In the genomic region with DNA sequence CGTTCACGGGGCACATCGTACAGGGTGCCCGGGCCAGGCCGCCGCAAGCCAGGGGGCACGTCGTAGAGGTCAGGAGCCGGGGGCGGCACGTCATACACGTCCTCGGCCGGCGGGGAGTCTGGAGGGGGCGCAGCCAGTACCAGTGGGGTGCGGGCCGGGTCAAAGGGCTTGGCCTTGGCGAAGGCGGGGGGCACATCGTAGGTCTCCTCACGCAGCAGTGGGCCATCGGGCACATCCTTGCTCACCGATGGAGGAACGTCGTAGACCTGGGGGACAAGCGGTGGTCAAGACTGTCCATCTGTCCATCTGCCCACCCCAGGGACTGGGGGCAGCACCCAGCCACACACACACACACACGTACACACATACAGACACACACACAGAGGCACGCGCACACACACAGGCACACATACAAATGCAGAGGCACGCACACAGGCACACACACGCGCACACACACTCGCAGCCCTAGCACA, we compare ENCODE assay signal across 27 cellular contexts. TPM values are rescaled to one million over a fixed set of nuclear protein-coding genes. Genes with fewer than 3 reads are reported as not detected.
DNase-seq lines count a peak whose midpoint lies in the region; ATAC-seq and TF ChIP-seq lines count a peak whose summit lies in the region.
"Had no signal": no experiment of that assay in that cellular context is flagged by ENCODE, and none has a peak within 500 bp of the region (broad histone marks: within the 10 kb centered on the region; RNA-seq: fewer than 3 reads in every experiment).

No MANE protein-coding gene starts in this region.

- no peak overlapping the region for H3K4me3 ChIP-seq in cardiac muscle cell
- H3K4me3 ChIP-seq in dorsolateral prefrontal cortex: no peak overlapping the region
- H3K4me3 ChIP-seq: SJSA1, transverse colon had no signal

- H3K27ac Mint-ChIP-seq in nephron (peak overlapping the region in 2 of 3 experiments; percentile 32 to 36), type B pancreatic cell (peak overlapping the region; percentile 68), T-helper 17 cell (no peak overlapping the region)
- H3K27ac Mint-ChIP-seq: activated CD4-positive, alpha-beta T cell treated with anti-CD3 and anti-CD28 coated beads for 36 hours; activated T-cell treated with anti-CD3 and anti-CD28 coated beads, Interleukin-2, amount 50 U/mL, for 24 hours; CD4-positive, alpha-beta T cell; stimulated activated naive CD8-positive, alpha-beta T cell treated with anti-CD3 and anti-CD28 coated beads, Interleukin-15, Interleukin-2, amounts not matched to agents 100 ng/mL and 50 ng/mL, for 24 hours; T-helper 1 cell treated with Interleukin-12 subunit alpha and Interleukin-12 subunit beta and Interleukin-4 antibody, amounts not matched to agents 30 μg/mL and 1 μg/mL, for 36 hours had no signal

- H3K36me3 Mint-ChIP-seq in nephron (ENCODE audit: low read depth) (peaks cover 36% of the 10 kb centered on the region), type B pancreatic cell (peaks cover 12% of the 10 kb centered on the region), T-helper 17 cell (ENCODE audit: low read depth) (no peaks in the 10 kb centered on the region)

- peaks cover 34% of the 10 kb centered on the region for H3K4me1 Mint-ChIP-seq in nephron
- H3K4me1 Mint-ChIP-seq in type B pancreatic cell (ENCODE audit: unreplicated experiment): peaks cover 15% of the 10 kb centered on the region
- peaks cover 9% of the 10 kb centered on the region for H3K4me1 Mint-ChIP-seq in T-helper 17 cell

- H3K36me3 ChIP-seq in cardiac muscle cell: peaks cover 22% of the 10 kb centered on the region

- ATAC-seq in Right ventricle myocardium inferior (no peak), T-helper 17 cell (no peak)
- ATAC-seq: Panc1 had no signal

- intact Hi-C loops in Right ventricle myocardium inferior (cut with DNase I): loop anchor here (2.0 kb wide), 1 partner anchor 149 kb away; no protein-coding TSS in a partner anchor
- intact Hi-C loops in dorsolateral prefrontal cortex (cut with DNase I): loop anchor here (2.0 to 10.0 kb wide), 6 partner anchors 15 to 229 kb away; a partner anchor contains a TSS

- peak overlapping the region; percentile 95 for H3K27ac ChIP-seq in cardiac muscle cell
- peak overlapping the region in 56 of 59 donors; percentile 58 to 100 (median 96) for H3K27ac ChIP-seq in dorsolateral prefrontal cortex
- H3K27ac ChIP-seq: 22Rv1, SJSA1, transverse colon had no signal

- H3K27me3 Mint-ChIP-seq in nephron (ENCODE audit: low read depth): peaks cover 3% of the 10 kb centered on the region
- H3K27me3 Mint-ChIP-seq in type B pancreatic cell: no peaks in the 10 kb centered on the region
- no peaks in the 10 kb centered on the region for H3K27me3 Mint-ChIP-seq in T-helper 17 cell
- H3K27me3 Mint-ChIP-seq: activated CD4-positive, alpha-beta T cell treated with anti-CD3 and anti-CD28 coated beads for 36 hours; activated T-cell treated with anti-CD3 and anti-CD28 coated beads, Interleukin-2, amount 50 U/mL, for 24 hours; CD4-positive, alpha-beta T cell had no signal

- H3K4me3 Mint-ChIP-seq in nephron (no peak overlapping the region), type B pancreatic cell (no peak overlapping the region), T-helper 17 cell (no peak overlapping the region)
- H3K4me3 Mint-ChIP-seq: activated CD4-positive, alpha-beta T cell treated with anti-CD3 and anti-CD28 coated beads for 36 hours; activated T-cell treated with anti-CD3 and anti-CD28 coated beads, Interleukin-2, amount 50 U/mL, for 24 hours; CD4-positive, alpha-beta T cell; stimulated activated naive CD8-positive, alpha-beta T cell treated with anti-CD3 and anti-CD28 coated beads, Interleukin-15, Interleukin-2, amounts not matched to agents 100 ng/mL and 50 ng/mL, for 24 hours; T-helper 1 cell treated with Interleukin-12 subunit alpha and Interleukin-12 subunit beta and Interleukin-4 antibody, amounts not matched to agents 30 μg/mL and 1 μg/mL, for 36 hours had no signal

- H3K9me3 Mint-ChIP-seq in nephron: no peaks in the 10 kb centered on the region
- H3K9me3 Mint-ChIP-seq in type B pancreatic cell: no peaks in the 10 kb centered on the region
- H3K9me3 Mint-ChIP-seq: activated T-cell treated with anti-CD3 and anti-CD28 coated beads, Interleukin-2, amount 50 U/mL, for 24 hours; CD4-positive, alpha-beta T cell; stimulated activated naive CD8-positive, alpha-beta T cell treated with anti-CD3 and anti-CD28 coated beads, Interleukin-15, Interleukin-2, amounts not matched to agents 100 ng/mL and 50 ng/mL, for 24 hours; T-helper 1 cell treated with Interleukin-12 subunit alpha and Interleukin-12 subunit beta and Interleukin-4 antibody, amounts not matched to agents 30 μg/mL and 1 μg/mL, for 36 hours had no signal

- DNase-seq in cardiac muscle cell (ENCODE audit: low read depth in 1 of 2, low spot score in 1 of 2) (no peak), Right ventricle myocardium inferior (ENCODE audit: missing footprints) (no peak), dorsolateral prefrontal cortex (peak in 2 of 10 donors; percentile 34 to 51), type B pancreatic cell (ENCODE audit: extremely low spot score, unreplicated experiment) (no peak), SK-N-DZ (ENCODE audit: low spot score) (no peak), NCI-H2171 (lab: John Stamatoyannopoulos, UW) (no peak), T-helper 17 cell (no peak)
- DNase-seq: activated T-cell treated with anti-CD3 and anti-CD28 coated beads, Interleukin-2, amount 50 U/mL, for 24 hours; CD4-positive, alpha-beta T cell; cortex of kidney; KBM-7; mammary epithelial cell; MM.1S; NCI-H1436 treated with DMSO at 0.1 percent for 48 hours; NCI-H510A treated with DMSO at 0.1 percent for 48 hours; stimulated activated CD4-positive, alpha-beta T cell treated with anti-CD3 and anti-CD28 coated beads, Interleukin-4, amount 100 ng/mL, for 4 hours; transverse colon had no signal

- TF ChIP-seq CTCF in cardiac muscle cell (IDR thresholded peaks at IDR 0.05; ENCODE audit: low read depth, low read length) (no peak), dorsolateral prefrontal cortex (IDR thresholded peaks at IDR 0.05 in 54 of 56, conservative IDR thresholded peaks at IDR 0.05 in 2 of 56; ENCODE audit: low read depth in 1 of 56, partially characterized antibody in 56 of 56) (no peak), nephron (IDR thresholded peaks at IDR 0.05; ENCODE audit: unreplicated experiment in 3 of 3) (no peak), type B pancreatic cell (conservative IDR thresholded peaks at IDR 0.05) (no peak)

- H3K27me3 ChIP-seq in cardiac muscle cell (no peaks in the 10 kb centered on the region), dorsolateral prefrontal cortex (no peaks in the 10 kb centered on the region)
- H3K27me3 ChIP-seq: SJSA1, transverse colon had no signal

- peaks cover 20% of the 10 kb centered on the region for H3K4me1 ChIP-seq in cardiac muscle cell (ENCODE audit: low read depth)

- H3K9me3 ChIP-seq in cardiac muscle cell (ENCODE audit: low read depth): no peaks in the 10 kb centered on the region
- H3K9me3 ChIP-seq in T-helper 17 cell (ENCODE audit: control insufficient read depth, low read length, poor library complexity, severe bottlenecking): no peaks in the 10 kb centered on the region
- H3K9me3 ChIP-seq: SJSA1, transverse colon had no signal

RNA-seq across cellular contexts. Expression of a gene that starts 15.7 kb away (rescaled TPM):
- total RNA-seq in cardiac muscle cell: 105 and 121 TPM in 2 replicates
- polyA plus RNA-seq in cardiac muscle cell: 83.7 and 106 TPM in 2 replicates
- total RNA-seq in Right ventricle myocardium inferior: 76.7 TPM
- total RNA-seq in dorsolateral prefrontal cortex: 100 to 1,000 TPM in 52 of 120 experiments, 10 to 100 TPM in 68; 67.8 to 163 (median 96.2) TPM
- total RNA-seq in type B pancreatic cell (ENCODE audit: low replicate concordance): 67.2 and 73.0 TPM in 2 replicates
- polyA plus RNA-seq in SK-N-DZ (2014; cell fraction: cytosol; rRNA removed): 38.2 and 42.1 TPM in 2 replicates
- polyA plus RNA-seq in SK-N-DZ (2014; cell fraction: nucleus; rRNA removed): 33.6 and 40.5 TPM in 2 replicates
- total RNA-seq in T-helper 17 cell: under 1 TPM in 1 of 2 donors, not detected in 1; 0.50 TPM

RNA-seq across cellular contexts. Expression of a gene that starts 17.0 kb away (rescaled TPM):
- total RNA-seq in cardiac muscle cell (not detected in 2 replicates), Right ventricle myocardium inferior (not detected), dorsolateral prefrontal cortex (1 to 10 TPM in 1 of 120 experiments, under 1 TPM in 3, not detected in 116; 0.70 to 2.3 (median 0.87) TPM), type B pancreatic cell (ENCODE audit: low replicate concordance) (not detected in 2 replicates), T-helper 17 cell (not detected)
- 0.22 and 1.1 TPM in 2 replicates for polyA plus RNA-seq in cardiac muscle cell
- polyA plus RNA-seq in SK-N-DZ (2014; cell fraction: cytosol; rRNA removed): not detected in 2 replicates
- not detected in 2 replicates for polyA plus RNA-seq in SK-N-DZ (2014; cell fraction: nucleus; rRNA removed)
- total RNA-seq: activated CD4-positive, alpha-beta T cell treated with anti-CD3 and anti-CD28 coated beads for 36 hours; activated CD8-positive, alpha-beta memory T cell treated with anti-CD3 and anti-CD28 coated beads for 36 hours; CD4-positive, alpha-beta T cell; mammary epithelial cell; renal cortical epithelial cell; SJSA1; transverse colon had no signal
- polyA plus RNA-seq: keratinocyte, mammary epithelial cell had no signal

RNA-seq across cellular contexts. Expression of a gene that starts 28.8 kb away (rescaled TPM):
- total RNA-seq in cardiac muscle cell: 0.63 TPM in 1 of 2 replicates, not detected in the other
- polyA plus RNA-seq in cardiac muscle cell: 0.76 TPM in 1 of 2 replicates, not detected in the other
- not detected for total RNA-seq in Right ventricle myocardium inferior
- under 1 TPM in 3 of 120 experiments, not detected in 117; 0.61 to 0.94 (median 0.63) TPM for total RNA-seq in dorsolateral prefrontal cortex
- not detected in 2 replicates for total RNA-seq in type B pancreatic cell (ENCODE audit: low replicate concordance)
- not detected in 2 replicates for polyA plus RNA-seq in SK-N-DZ (2014; cell fraction: cytosol; rRNA removed)
- polyA plus RNA-seq in SK-N-DZ (2014; cell fraction: nucleus; rRNA removed): not detected in 2 replicates
- not detected for total RNA-seq in T-helper 17 cell
- total RNA-seq: activated CD4-positive, alpha-beta T cell treated with anti-CD3 and anti-CD28 coated beads for 36 hours; activated CD8-positive, alpha-beta memory T cell treated with anti-CD3 and anti-CD28 coated beads for 36 hours; CD4-positive, alpha-beta T cell; mammary epithelial cell; renal cortical epithelial cell; SJSA1; transverse colon had no signal
- polyA plus RNA-seq: keratinocyte, mammary epithelial cell had no signal

Comparison
In these comparisons a context has a peak if more than half of its experiments do, and no peak if none do; other contexts are left out.
1. RNA of a gene that starts 15.7 kb away (total RNA-seq): 105 to 121 TPM in cardiac muscle cell, 67.8 to 163 TPM in dorsolateral prefrontal cortex, 76.7 TPM in Right ventricle myocardium inferior (single experiment) and 67.2 to 73.0 TPM in type B pancreatic cell; 0.50 TPM in T-helper 17 cell; every median in the first group is over 10 times any median in the second.